Comparison of ENCODE assay signal across 1 cellular context in the genomic region with DNA sequence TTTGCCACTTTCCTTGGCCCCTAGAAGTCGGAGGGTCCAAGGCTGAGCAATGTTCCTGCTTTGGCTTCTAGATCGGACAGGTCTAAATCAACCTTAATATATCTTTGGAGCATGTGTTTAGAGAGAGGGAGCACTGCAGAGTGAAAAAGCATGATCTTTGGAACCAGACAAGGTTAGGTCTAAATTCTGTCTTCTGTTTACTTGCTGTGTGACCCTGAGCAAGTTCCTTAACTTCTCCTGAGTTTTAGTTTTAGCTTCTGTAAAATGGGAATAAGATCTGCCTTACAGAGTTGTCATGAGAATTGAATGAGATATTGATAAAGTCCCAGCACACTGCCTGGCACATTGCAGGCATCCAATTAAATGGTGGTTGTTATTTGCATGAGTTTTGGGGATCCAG.
A peak's percentile ranks its signal among the peaks of the same experiment; 100 is the strongest.
TF ChIP-seq lines count a peak whose summit lies in the region.

No MANE protein-coding gene starts in this region.

TF ChIP-seq in HepG2, 621 proteins besides CTCF, POLR2A, EP300 and RAD21 (continued from another document):
- TF ChIP-seq, protein P1, sequence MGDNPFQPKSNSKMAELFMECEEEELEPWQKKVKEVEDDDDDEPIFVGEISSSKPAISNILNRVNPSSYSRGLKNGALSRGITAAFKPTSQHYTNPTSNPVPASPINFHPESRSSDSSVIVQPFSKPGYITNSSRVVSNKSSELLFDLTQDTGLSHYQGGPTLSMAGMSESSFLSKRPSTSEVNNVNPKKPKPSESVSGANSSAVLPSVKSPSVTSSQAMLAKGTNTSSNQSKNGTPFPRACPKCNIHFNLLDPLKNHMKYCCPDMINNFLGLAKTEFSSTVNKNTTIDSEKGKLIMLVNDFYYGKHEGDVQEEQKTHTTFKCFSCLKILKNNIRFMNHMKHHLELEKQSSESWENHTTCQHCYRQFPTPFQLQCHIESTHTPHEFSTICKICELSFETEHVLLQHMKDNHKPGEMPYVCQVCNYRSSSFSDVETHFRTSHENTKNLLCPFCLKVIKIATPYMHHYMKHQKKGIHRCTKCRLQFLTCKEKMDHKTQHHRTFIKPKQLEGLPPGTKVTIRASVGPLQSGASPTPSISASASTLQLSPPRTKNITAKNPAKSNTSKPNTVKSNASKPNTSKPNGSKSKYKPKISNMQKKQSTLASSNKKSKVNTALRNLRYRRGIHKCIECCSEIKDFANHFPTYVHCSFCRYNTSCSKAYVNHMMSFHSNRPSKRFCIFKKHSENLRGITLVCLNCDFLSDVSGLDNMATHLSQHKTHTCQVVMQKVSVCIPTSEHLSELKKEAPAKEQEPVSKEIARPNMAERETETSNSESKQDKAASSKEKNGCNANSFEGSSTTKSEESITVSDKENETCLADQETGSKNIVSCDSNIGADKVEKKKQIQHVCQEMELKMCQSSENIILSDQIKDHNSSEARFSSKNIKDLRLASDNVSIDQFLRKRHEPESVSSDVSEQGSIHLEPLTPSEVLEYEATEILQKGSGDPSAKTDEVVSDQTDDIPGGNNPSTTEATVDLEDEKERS (CRISPR knock-in tag; IDR thresholded peaks at IDR 0.05) = 0 out of 2 replicates have a peak, but pooled peaks have one; percentile 51
- TF ChIP-seq, protein P2, sequence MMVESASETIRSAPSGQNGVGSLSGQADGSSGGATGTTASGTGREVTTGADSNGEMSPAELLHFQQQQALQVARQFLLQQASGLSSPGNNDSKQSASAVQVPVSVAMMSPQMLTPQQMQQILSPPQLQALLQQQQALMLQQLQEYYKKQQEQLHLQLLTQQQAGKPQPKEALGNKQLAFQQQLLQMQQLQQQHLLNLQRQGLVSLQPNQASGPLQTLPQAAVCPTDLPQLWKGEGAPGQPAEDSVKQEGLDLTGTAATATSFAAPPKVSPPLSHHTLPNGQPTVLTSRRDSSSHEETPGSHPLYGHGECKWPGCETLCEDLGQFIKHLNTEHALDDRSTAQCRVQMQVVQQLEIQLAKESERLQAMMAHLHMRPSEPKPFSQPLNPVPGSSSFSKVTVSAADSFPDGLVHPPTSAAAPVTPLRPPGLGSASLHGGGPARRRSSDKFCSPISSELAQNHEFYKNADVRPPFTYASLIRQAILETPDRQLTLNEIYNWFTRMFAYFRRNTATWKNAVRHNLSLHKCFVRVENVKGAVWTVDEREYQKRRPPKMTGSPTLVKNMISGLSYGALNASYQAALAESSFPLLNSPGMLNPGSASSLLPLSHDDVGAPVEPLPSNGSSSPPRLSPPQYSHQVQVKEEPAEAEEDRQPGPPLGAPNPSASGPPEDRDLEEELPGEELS (CRISPR knock-in tag; IDR thresholded peaks at IDR 0.05) = 0 out of 2 replicates have a peak, but pooled peaks have one; percentile 29
- no peak for TF ChIP-seq ZNF225 (CRISPR knock-in tag; IDR thresholded peaks at IDR 0.05)
- TF ChIP-seq KDM1A (CRISPR knock-in tag; IDR thresholded peaks at IDR 0.05) = peak; percentile 96
- no peak for TF ChIP-seq LCORL (IDR thresholded peaks at IDR 0.05)
- TF ChIP-seq LCORL (CRISPR knock-in tag; IDR thresholded peaks at IDR 0.05) = peak; percentile 54; the same call in 1 of the 2 replicates
- TF ChIP-seq MEF2D (CRISPR knock-in tag; IDR thresholded peaks at IDR 0.05) = 0 out of 2 replicates have a peak, but pooled peaks have one; percentile 16
- TF ChIP-seq, protein P3, sequence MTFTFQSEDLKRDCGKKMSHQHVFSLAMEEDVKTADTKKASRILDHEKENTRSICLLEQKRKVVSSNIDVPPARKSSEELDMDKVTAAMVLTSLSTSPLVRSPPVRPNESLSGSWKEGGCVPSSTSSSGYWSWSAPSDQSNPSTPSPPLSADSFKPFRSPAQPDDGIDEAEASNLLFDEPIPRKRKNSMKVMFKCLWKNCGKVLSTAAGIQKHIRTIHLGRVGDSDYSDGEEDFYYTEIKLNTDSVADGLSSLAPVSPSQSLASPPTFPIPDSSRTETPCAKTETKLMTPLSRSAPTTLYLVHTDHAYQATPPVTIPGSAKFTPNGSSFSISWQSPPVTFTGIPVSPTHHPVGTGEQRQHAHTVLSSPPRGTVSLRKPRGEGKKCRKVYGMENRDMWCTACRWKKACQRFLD (CRISPR knock-in tag; IDR thresholded peaks at IDR 0.05; ENCODE audit: borderline replicate concordance) = no peak
- peak; percentile 93 for TF ChIP-seq CHD4 (IDR thresholded peaks at IDR 0.05; ENCODE audit: borderline replicate concordance, low read length)
- TF ChIP-seq ZNF484 (CRISPR knock-in tag; IDR thresholded peaks at IDR 0.05; ENCODE audit: borderline replicate concordance, low read depth) = no peak
- no peak for TF ChIP-seq RORA (CRISPR knock-in tag; IDR thresholded peaks at IDR 0.05)
- TF ChIP-seq HMG20A (CRISPR knock-in tag; IDR thresholded peaks at IDR 0.05; ENCODE audit: borderline replicate concordance) = peak; percentile 59; the same call in 1 of the 2 replicates
- peak; percentile 98 for TF ChIP-seq RCOR2 (CRISPR knock-in tag; IDR thresholded peaks at IDR 0.05)
- TF ChIP-seq, protein P4, sequence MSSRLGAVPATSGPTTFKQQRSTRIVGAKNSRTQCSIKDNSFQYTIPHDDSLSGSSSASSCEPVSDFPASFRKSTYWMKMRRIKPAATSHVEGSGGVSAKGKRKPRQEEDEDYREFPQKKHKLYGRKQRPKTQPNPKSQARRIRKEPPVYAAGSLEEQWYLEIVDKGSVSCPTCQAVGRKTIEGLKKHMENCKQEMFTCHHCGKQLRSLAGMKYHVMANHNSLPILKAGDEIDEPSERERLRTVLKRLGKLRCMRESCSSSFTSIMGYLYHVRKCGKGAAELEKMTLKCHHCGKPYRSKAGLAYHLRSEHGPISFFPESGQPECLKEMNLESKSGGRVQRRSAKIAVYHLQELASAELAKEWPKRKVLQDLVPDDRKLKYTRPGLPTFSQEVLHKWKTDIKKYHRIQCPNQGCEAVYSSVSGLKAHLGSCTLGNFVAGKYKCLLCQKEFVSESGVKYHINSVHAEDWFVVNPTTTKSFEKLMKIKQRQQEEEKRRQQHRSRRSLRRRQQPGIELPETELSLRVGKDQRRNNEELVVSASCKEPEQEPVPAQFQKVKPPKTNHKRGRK (CRISPR knock-in tag; IDR thresholded peaks at IDR 0.05) = no peak
- no peak for TF ChIP-seq ZBTB7A (CRISPR knock-in tag; IDR thresholded peaks at IDR 0.05)
- TF ChIP-seq SNAPC2 (CRISPR knock-in tag; IDR thresholded peaks at IDR 0.05) = 0 out of 2 replicates have a peak, but pooled peaks have one; percentile 45
- TF ChIP-seq, protein P5, sequence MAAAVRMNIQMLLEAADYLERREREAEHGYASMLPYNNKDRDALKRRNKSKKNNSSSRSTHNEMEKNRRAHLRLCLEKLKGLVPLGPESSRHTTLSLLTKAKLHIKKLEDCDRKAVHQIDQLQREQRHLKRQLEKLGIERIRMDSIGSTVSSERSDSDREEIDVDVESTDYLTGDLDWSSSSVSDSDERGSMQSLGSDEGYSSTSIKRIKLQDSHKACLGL (CRISPR knock-in tag; IDR thresholded peaks at IDR 0.05) = no peak
- peak; percentile 51; the same call in 1 of the 2 replicates for TF ChIP-seq IRF2 (CRISPR knock-in tag; IDR thresholded peaks at IDR 0.05)
- TF ChIP-seq FOXP1 (IDR thresholded peaks at IDR 0.05) = no peak
- TF ChIP-seq FOXP1 (CRISPR knock-in tag; IDR thresholded peaks at IDR 0.05) = peak; percentile 35; the same call in 1 of the 2 replicates
- TF ChIP-seq HNF4A (CRISPR knock-in tag; IDR thresholded peaks at IDR 0.05) = peak; percentile 91
- no peak for TF ChIP-seq SOX13 (IDR thresholded peaks at IDR 0.05)
- TF ChIP-seq SOX13 (CRISPR knock-in tag; conservative IDR thresholded peaks at IDR 0.05 in 1 of 2, IDR thresholded peaks at IDR 0.05 in 1 of 2) = peak in 1 of 2 experiments; percentile 41; a peak in 1 of 4 replicates
- no peak for TF ChIP-seq MYNN (CRISPR knock-in tag; IDR thresholded peaks at IDR 0.05; ENCODE audit: low read depth)
- TF ChIP-seq, protein P6, sequence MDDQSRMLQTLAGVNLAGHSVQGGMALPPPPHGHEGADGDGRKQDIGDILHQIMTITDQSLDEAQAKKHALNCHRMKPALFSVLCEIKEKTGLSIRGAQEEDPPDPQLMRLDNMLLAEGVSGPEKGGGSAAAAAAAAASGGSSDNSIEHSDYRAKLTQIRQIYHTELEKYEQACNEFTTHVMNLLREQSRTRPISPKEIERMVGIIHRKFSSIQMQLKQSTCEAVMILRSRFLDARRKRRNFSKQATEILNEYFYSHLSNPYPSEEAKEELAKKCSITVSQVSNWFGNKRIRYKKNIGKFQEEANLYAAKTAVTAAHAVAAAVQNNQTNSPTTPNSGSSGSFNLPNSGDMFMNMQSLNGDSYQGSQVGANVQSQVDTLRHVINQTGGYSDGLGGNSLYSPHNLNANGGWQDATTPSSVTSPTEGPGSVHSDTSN (CRISPR knock-in tag; IDR thresholded peaks at IDR 0.05; ENCODE audit: borderline replicate concordance) = no peak
- peak; percentile 13; the same call in 1 of the 2 replicates for TF ChIP-seq BCL6 (CRISPR knock-in tag; IDR thresholded peaks at IDR 0.05)
- TF ChIP-seq, protein P7, sequence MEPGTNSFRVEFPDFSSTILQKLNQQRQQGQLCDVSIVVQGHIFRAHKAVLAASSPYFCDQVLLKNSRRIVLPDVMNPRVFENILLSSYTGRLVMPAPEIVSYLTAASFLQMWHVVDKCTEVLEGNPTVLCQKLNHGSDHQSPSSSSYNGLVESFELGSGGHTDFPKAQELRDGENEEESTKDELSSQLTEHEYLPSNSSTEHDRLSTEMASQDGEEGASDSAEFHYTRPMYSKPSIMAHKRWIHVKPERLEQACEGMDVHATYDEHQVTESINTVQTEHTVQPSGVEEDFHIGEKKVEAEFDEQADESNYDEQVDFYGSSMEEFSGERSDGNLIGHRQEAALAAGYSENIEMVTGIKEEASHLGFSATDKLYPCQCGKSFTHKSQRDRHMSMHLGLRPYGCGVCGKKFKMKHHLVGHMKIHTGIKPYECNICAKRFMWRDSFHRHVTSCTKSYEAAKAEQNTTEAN (CRISPR knock-in tag; conservative IDR thresholded peaks at IDR 0.05) = no peak
- no peak for TF ChIP-seq DR1 (CRISPR knock-in tag; IDR thresholded peaks at IDR 0.05)
- TF ChIP-seq MED1 (CRISPR knock-in tag; IDR thresholded peaks at IDR 0.05) = peak; percentile 68
- peak; percentile 84 for TF ChIP-seq ADNP (CRISPR knock-in tag; IDR thresholded peaks at IDR 0.05)
- peak; percentile 9; the same call in 1 of the 2 replicates for TF ChIP-seq PPARG (CRISPR knock-in tag; conservative IDR thresholded peaks at IDR 0.05)
- TF ChIP-seq GATAD2A (CRISPR knock-in tag; IDR thresholded peaks at IDR 0.05) = peak; percentile 37; the same call in 1 of the 2 replicates
- 0 out of 2 replicates have a peak, but pooled peaks have one; percentile 27 for TF ChIP-seq ZNF124 (CRISPR knock-in tag; IDR thresholded peaks at IDR 0.05)
- no peak for TF ChIP-seq TCF7 (IDR thresholded peaks at IDR 0.05; ENCODE audit: low read depth)
- TF ChIP-seq SAP130 (CRISPR knock-in tag; IDR thresholded peaks at IDR 0.05; ENCODE audit: low read depth) = peak; percentile 28; the same call in 1 of the 2 replicates
- no peak for TF ChIP-seq RARG (CRISPR knock-in tag; IDR thresholded peaks at IDR 0.05; ENCODE audit: low read depth)
- peak; percentile 15; the same call in 1 of the 2 replicates for TF ChIP-seq ZSCAN9 (CRISPR knock-in tag; IDR thresholded peaks at IDR 0.05; ENCODE audit: borderline replicate concordance)
- 0 out of 2 replicates have a peak, but pooled peaks have one; percentile 25 for TF ChIP-seq NCOA2 (CRISPR knock-in tag; IDR thresholded peaks at IDR 0.05)
- TF ChIP-seq, protein P8, sequence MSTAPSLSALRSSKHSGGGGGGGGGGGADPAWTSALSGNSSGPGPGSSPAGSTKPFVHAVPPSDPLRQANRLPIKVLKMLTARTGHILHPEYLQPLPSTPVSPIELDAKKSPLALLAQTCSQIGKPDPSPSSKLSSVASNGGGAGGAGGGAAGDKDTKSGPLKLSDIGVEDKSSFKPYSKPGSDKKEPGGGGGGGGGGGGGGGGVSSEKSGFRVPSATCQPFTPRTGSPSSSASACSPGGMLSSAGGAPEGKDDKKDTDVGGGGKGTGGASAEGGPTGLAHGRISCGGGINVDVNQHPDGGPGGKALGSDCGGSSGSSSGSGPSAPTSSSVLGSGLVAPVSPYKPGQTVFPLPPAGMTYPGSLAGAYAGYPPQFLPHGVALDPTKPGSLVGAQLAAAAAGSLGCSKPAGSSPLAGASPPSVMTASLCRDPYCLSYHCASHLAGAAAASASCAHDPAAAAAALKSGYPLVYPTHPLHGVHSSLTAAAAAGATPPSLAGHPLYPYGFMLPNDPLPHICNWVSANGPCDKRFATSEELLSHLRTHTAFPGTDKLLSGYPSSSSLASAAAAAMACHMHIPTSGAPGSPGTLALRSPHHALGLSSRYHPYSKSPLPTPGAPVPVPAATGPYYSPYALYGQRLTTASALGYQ (CRISPR knock-in tag; IDR thresholded peaks at IDR 0.05) = 0 out of 2 replicates have a peak, but pooled peaks have one; percentile 39
- TF ChIP-seq ZNF558 (CRISPR knock-in tag; IDR thresholded peaks at IDR 0.05; ENCODE audit: borderline replicate concordance) = no peak
- TF ChIP-seq STAT5B (CRISPR knock-in tag; IDR thresholded peaks at IDR 0.05) = no peak
- TF ChIP-seq, protein P9, sequence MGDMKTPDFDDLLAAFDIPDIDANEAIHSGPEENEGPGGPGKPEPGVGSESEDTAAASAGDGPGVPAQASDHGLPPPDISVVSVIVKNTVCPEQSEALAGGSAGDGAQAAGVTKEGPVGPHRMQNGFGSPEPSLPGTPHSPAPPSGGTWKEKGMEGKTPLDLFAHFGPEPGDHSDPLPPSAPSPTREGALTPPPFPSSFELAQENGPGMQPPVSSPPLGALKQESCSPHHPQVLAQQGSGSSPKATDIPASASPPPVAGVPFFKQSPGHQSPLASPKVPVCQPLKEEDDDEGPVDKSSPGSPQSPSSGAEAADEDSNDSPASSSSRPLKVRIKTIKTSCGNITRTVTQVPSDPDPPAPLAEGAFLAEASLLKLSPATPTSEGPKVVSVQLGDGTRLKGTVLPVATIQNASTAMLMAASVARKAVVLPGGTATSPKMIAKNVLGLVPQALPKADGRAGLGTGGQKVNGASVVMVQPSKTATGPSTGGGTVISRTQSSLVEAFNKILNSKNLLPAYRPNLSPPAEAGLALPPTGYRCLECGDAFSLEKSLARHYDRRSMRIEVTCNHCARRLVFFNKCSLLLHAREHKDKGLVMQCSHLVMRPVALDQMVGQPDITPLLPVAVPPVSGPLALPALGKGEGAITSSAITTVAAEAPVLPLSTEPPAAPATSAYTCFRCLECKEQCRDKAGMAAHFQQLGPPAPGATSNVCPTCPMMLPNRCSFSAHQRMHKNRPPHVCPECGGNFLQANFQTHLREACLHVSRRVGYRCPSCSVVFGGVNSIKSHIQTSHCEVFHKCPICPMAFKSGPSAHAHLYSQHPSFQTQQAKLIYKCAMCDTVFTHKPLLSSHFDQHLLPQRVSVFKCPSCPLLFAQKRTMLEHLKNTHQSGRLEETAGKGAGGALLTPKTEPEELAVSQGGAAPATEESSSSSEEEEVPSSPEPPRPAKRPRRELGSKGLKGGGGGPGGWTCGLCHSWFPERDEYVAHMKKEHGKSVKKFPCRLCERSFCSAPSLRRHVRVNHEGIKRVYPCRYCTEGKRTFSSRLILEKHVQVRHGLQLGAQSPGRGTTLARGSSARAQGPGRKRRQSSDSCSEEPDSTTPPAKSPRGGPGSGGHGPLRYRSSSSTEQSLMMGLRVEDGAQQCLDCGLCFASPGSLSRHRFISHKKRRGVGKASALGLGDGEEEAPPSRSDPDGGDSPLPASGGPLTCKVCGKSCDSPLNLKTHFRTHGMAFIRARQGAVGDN (CRISPR knock-in tag; IDR thresholded peaks at IDR 0.05) = no peak
- TF ChIP-seq, protein P10, sequence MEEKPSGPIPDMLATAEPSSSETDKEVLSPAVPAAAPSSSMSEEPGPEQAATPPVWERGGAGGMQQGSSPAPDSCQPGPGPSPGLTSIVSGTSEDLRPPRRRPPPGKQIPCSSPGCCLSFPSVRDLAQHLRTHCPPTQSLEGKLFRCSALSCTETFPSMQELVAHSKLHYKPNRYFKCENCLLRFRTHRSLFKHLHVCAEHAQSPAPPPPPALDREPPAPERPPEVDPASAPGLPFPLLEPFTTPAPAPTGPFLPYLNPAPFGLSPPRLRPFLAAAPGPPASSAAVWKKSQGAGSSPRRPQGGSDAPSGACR (CRISPR knock-in tag; IDR thresholded peaks at IDR 0.05) = no peak
- TF ChIP-seq HOXA3 (CRISPR knock-in tag; IDR thresholded peaks at IDR 0.05) = peak; percentile 24; the same call in 1 of the 2 replicates
- peak; percentile 7; the same call in 1 of the 2 replicates for TF ChIP-seq STAG1 (CRISPR knock-in tag; IDR thresholded peaks at IDR 0.05)
- no peak for TF ChIP-seq ZNF563 (CRISPR knock-in tag; IDR thresholded peaks at IDR 0.05)
